In genomic region chr1:17588048-17588781, GRCh38 we compare ENCODE assay signal across 1 cellular context.
TF ChIP-seq lines count a peak whose summit lies in the region.

No MANE protein-coding gene starts in this region.

TF ChIP-seq in HepG2, 621 proteins besides CTCF, POLR2A, EP300 and RAD21 (continued from another document and continues in another):
- TF ChIP-seq ZHX1 (CRISPR knock-in tag; IDR thresholded peaks at IDR 0.05; ENCODE audit: low read depth) = no peak
- 0 out of 2 replicates have a peak, but pooled peaks have one; percentile 33 for TF ChIP-seq POLR2AphosphoS5 (IDR thresholded peaks at IDR 0.05; ENCODE audit: low read depth, low read length)
- peak; percentile 44; the same call in 1 of the 2 replicates for TF ChIP-seq IKZF5 (CRISPR knock-in tag; IDR thresholded peaks at IDR 0.05)
- TF ChIP-seq ZNF160 (CRISPR knock-in tag; IDR thresholded peaks at IDR 0.05) = peak; percentile 74; the same call in 1 of the 2 replicates
- TF ChIP-seq, protein P1, sequence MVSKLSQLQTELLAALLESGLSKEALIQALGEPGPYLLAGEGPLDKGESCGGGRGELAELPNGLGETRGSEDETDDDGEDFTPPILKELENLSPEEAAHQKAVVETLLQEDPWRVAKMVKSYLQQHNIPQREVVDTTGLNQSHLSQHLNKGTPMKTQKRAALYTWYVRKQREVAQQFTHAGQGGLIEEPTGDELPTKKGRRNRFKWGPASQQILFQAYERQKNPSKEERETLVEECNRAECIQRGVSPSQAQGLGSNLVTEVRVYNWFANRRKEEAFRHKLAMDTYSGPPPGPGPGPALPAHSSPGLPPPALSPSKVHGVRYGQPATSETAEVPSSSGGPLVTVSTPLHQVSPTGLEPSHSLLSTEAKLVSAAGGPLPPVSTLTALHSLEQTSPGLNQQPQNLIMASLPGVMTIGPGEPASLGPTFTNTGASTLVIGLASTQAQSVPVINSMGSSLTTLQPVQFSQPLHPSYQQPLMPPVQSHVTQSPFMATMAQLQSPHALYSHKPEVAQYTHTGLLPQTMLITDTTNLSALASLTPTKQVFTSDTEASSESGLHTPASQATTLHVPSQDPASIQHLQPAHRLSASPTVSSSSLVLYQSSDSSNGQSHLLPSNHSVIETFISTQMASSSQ (IDR thresholded peaks at IDR 0.05; ENCODE audit: low read depth) = 0 out of 2 replicates have a peak, but pooled peaks have one; percentile 39
- TF ChIP-seq, protein P1 (CRISPR knock-in tag; IDR thresholded peaks at IDR 0.05; ENCODE audit: borderline replicate concordance) = peak; percentile 85; the same call in 1 of the 2 replicates
- TF ChIP-seq TCF12 (IDR thresholded peaks at IDR 0.05) = no peak
- peak; percentile 76; the same call in 1 of the 2 replicates for TF ChIP-seq TCF12 (CRISPR knock-in tag; IDR thresholded peaks at IDR 0.05)
- peak; percentile 75 for TF ChIP-seq TEAD3 (CRISPR knock-in tag; optimal IDR thresholded peaks at IDR 0.05; ENCODE audit: borderline replicate concordance)
- TF ChIP-seq, protein P2, sequence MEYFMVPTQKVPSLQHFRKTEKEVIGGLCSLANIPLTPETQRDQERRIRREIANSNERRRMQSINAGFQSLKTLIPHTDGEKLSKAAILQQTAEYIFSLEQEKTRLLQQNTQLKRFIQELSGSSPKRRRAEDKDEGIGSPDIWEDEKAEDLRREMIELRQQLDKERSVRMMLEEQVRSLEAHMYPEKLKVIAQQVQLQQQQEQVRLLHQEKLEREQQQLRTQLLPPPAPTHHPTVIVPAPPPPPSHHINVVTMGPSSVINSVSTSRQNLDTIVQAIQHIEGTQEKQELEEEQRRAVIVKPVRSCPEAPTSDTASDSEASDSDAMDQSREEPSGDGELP (IDR thresholded peaks at IDR 0.05; ENCODE audit: borderline replicate concordance, low read depth) = peak; percentile 87
- TF ChIP-seq KDM4B (CRISPR knock-in tag; IDR thresholded peaks at IDR 0.05) = peak; percentile 41; the same call in 1 of the 2 replicates
- peak; percentile 62 for TF ChIP-seq MAX (IDR thresholded peaks at IDR 0.05)
- no peak for TF ChIP-seq ONECUT2 (CRISPR knock-in tag; IDR thresholded peaks at IDR 0.05)
- TF ChIP-seq EEA1 (CRISPR knock-in tag; IDR thresholded peaks at IDR 0.05; ENCODE audit: borderline replicate concordance) = no peak
- peak; percentile 42; the same call in 1 of the 2 replicates for TF ChIP-seq SP4 (CRISPR knock-in tag; IDR thresholded peaks at IDR 0.05)
- peak; percentile 37 for TF ChIP-seq SRSF1 (optimal IDR thresholded peaks at IDR 0.05; ENCODE audit: low read depth, low read length)
- TF ChIP-seq ZBTB49 (CRISPR knock-in tag; IDR thresholded peaks at IDR 0.05; ENCODE audit: borderline replicate concordance) = no peak
- TF ChIP-seq ZSCAN9 (CRISPR knock-in tag; IDR thresholded peaks at IDR 0.05; ENCODE audit: borderline replicate concordance) = peak; percentile 29; the same call in 1 of the 2 replicates
- 0 out of 2 replicates have a peak, but pooled peaks have one; percentile 12 for TF ChIP-seq ELF1 (CRISPR knock-in tag; IDR thresholded peaks at IDR 0.05)
- TF ChIP-seq, protein P3, sequence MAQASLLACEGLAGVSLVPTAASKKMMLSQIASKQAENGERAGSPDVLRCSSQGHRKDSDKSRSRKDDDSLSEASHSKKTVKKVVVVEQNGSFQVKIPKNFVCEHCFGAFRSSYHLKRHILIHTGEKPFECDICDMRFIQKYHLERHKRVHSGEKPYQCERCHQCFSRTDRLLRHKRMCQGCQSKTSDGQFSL (CRISPR knock-in tag; IDR thresholded peaks at IDR 0.05) = no peak
- TF ChIP-seq, protein P4, sequence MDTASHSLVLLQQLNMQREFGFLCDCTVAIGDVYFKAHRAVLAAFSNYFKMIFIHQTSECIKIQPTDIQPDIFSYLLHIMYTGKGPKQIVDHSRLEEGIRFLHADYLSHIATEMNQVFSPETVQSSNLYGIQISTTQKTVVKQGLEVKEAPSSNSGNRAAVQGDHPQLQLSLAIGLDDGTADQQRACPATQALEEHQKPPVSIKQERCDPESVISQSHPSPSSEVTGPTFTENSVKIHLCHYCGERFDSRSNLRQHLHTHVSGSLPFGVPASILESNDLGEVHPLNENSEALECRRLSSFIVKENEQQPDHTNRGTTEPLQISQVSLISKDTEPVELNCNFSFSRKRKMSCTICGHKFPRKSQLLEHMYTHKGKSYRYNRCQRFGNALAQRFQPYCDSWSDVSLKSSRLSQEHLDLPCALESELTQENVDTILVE (CRISPR knock-in tag; IDR thresholded peaks at IDR 0.05) = peak; percentile 57; the same call in 1 of the 2 replicates
- TF ChIP-seq HNRNPLL (IDR thresholded peaks at IDR 0.05; ENCODE audit: low read depth, low read length, poor library complexity, severe bottlenecking) = peak; percentile 30
- TF ChIP-seq, protein P5, sequence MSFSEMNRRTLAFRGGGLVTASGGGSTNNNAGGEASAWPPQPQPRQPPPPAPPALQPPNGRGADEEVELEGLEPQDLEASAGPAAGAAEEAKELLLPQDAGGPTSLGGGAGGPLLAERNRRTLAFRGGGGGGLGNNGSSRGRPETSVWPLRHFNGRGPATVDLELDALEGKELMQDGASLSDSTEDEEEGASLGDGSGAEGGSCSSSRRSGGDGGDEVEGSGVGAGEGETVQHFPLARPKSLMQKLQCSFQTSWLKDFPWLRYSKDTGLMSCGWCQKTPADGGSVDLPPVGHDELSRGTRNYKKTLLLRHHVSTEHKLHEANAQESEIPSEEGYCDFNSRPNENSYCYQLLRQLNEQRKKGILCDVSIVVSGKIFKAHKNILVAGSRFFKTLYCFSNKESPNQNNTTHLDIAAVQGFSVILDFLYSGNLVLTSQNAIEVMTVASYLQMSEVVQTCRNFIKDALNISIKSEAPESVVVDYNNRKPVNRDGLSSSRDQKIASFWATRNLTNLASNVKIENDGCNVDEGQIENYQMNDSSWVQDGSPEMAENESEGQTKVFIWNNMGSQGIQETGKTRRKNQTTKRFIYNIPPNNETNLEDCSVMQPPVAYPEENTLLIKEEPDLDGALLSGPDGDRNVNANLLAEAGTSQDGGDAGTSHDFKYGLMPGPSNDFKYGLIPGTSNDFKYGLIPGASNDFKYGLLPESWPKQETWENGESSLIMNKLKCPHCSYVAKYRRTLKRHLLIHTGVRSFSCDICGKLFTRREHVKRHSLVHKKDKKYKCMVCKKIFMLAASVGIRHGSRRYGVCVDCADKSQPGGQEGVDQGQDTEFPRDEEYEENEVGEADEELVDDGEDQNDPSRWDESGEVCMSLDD (CRISPR knock-in tag; IDR thresholded peaks at IDR 0.05; ENCODE audit: borderline replicate concordance) = peak; percentile 28; the same call in 1 of the 2 replicates
- peak; percentile 59; the same call in 1 of the 2 replicates for TF ChIP-seq GABPB1 (CRISPR knock-in tag; IDR thresholded peaks at IDR 0.05)
- peak; percentile 86 for TF ChIP-seq HDAC1 (CRISPR knock-in tag; IDR thresholded peaks at IDR 0.05)
- TF ChIP-seq ZNF691 (CRISPR knock-in tag; IDR thresholded peaks at IDR 0.05; ENCODE audit: borderline replicate concordance, low read depth) = peak; percentile 85; the same call in 1 of the 2 replicates
- TF ChIP-seq ZNF253 (CRISPR knock-in tag; IDR thresholded peaks at IDR 0.05; ENCODE audit: borderline replicate concordance) = no peak
- TF ChIP-seq LRRFIP1 (CRISPR knock-in tag; conservative IDR thresholded peaks at IDR 0.05) = no peak
- TF ChIP-seq, protein P6, sequence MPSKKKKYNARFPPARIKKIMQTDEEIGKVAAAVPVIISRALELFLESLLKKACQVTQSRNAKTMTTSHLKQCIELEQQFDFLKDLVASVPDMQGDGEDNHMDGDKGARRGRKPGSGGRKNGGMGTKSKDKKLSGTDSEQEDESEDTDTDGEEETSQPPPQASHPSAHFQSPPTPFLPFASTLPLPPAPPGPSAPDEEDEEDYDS (CRISPR knock-in tag; IDR thresholded peaks at IDR 0.05) = peak; percentile 55; the same call in 1 of the 2 replicates
- TF ChIP-seq ZNF83 (CRISPR knock-in tag; IDR thresholded peaks at IDR 0.05; ENCODE audit: borderline replicate concordance) = 0 out of 2 replicates have a peak, but pooled peaks have one; percentile 47
- TF ChIP-seq SP1 (IDR thresholded peaks at IDR 0.05) = no peak
- TF ChIP-seq SP1 (CRISPR knock-in tag; IDR thresholded peaks at IDR 0.05) = 0 out of 2 replicates have a peak, but pooled peaks have one; percentile 42
- TF ChIP-seq ZBTB38 (CRISPR knock-in tag; IDR thresholded peaks at IDR 0.05) = peak; percentile 71; the same call in 1 of the 2 replicates
- TF ChIP-seq KLF16 (CRISPR knock-in tag; IDR thresholded peaks at IDR 0.05) = peak in 1 of 2 experiments; percentile 60; a peak in 1 of 4 replicates
- peak; percentile 89 for TF ChIP-seq MED1 (CRISPR knock-in tag; IDR thresholded peaks at IDR 0.05)
- TF ChIP-seq KLF11 (CRISPR knock-in tag; IDR thresholded peaks at IDR 0.05) = no peak
- TF ChIP-seq KDM3A (CRISPR knock-in tag; IDR thresholded peaks at IDR 0.05; ENCODE audit: low read depth) = peak; percentile 80; the same call in 1 of the 2 replicates
- TF ChIP-seq GATAD1 (CRISPR knock-in tag; IDR thresholded peaks at IDR 0.05) = peak; percentile 61
